10 cellular contexts compared by ENCODE assay signal in the genomic region with DNA sequence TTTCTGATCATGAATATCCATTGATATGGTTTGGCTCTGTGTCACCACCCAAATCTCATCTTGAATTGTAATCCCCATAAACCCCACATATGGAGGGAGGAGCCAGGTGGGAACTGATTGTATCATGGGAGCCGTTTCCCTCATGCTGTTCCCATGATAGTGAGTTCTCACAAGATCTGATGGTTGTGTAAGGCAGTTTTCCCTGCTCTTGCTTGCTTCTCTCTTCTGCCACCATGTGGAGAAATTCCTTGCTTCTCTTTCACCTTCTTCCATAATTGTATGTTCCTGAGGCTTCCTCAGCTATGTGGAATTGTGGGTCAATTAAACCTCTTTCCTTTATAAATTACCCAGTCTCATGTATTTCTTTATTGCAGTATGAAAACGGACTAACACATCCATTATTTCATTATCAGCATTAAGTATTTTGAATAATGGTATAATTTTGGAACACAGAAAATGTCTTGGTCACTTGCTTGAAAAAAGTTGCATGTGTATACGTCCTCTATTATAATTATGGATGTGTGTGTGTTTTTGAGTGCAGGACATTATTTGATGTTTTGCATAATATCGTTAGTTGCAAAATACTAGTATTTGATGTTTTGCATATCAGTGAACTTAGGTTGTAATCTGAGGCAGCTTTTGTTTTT.
DNase-seq lines count a peak whose midpoint lies in the region; ATAC-seq and TF ChIP-seq lines count a peak whose summit lies in the region.
"Had no signal": no experiment of that assay in that cellular context is flagged by ENCODE, and none has a peak within 500 bp of the region (broad histone marks: within the 10 kb centered on the region; RNA-seq: fewer than 3 reads in every experiment).

No MANE protein-coding gene starts in this region.

- H3K4me3 ChIP-seq in MM.1S (ENCODE audit: low read length) = no peak overlapping the region
- H3K4me3 ChIP-seq in mammary epithelial cell (replicated peaks in 1 of 3; ENCODE audit: insufficient read depth in 1 of 3, low read depth in 2 of 3, low read length in 3 of 3) = no peak overlapping the region
- H3K4me3 ChIP-seq in stomach = no peak overlapping the region
- H3K4me3 ChIP-seq: K562 had no signal

- WGBS in mammary epithelial cell (ENCODE audit: low coverage, missing lambda C conversion rate) = 37% methylated on average over 4 of the region's 4 CpGs
- WGBS in stomach, 5 donors = 56 to 60% (median 58%) methylated on average over 4 of the region's 4 CpGs

- no peaks in the 10 kb centered on the region for H3K9me2 ChIP-seq in MM.1S (replicated peaks; ENCODE audit: insufficient read depth, low read length)

- in situ Hi-C loops in mammary epithelial cell (cut with MboI; ENCODE audit: low sequenced_read_pairs in 2 of 2) = no loop called here

- no peak for TF ChIP-seq POLR2A in stomach (IDR thresholded peaks at IDR 0.05)

- H3K36me3 ChIP-seq in MM.1S (replicated peaks; ENCODE audit: insufficient read depth, low read length) (no peaks in the 10 kb centered on the region), mammary epithelial cell (ENCODE audit: insufficient read depth, low read length) (no peaks in the 10 kb centered on the region), stomach (no peaks in the 10 kb centered on the region)

- dilution Hi-C loops in mammary epithelial cell (cut with HindIII; ENCODE audit: low sequenced_read_pairs) = no loop called here

- no peaks in the 10 kb centered on the region for H3K9me3 ChIP-seq in MM.1S (replicated peaks; ENCODE audit: insufficient read depth, low read length)
- H3K9me3 ChIP-seq in mammary epithelial cell (replicated peaks; ENCODE audit: insufficient read depth, low read length) = no peaks in the 10 kb centered on the region
- H3K9me3 ChIP-seq in stomach = no peaks in the 10 kb centered on the region

- H3K79me2 ChIP-seq in MM.1S (ENCODE audit: low read length) (no peaks in the 10 kb centered on the region), mammary epithelial cell (ENCODE audit: insufficient read depth, low read length) (no peaks in the 10 kb centered on the region)

- no peak overlapping the region for H3K4me2 ChIP-seq in MM.1S (ENCODE audit: low read depth, low read length)
- no peak overlapping the region for H3K4me2 ChIP-seq in mammary epithelial cell (ENCODE audit: insufficient read depth, low read depth, low read length)

- H2AFZ ChIP-seq in MM.1S (ENCODE audit: low read length) (no peak overlapping the region), mammary epithelial cell (ENCODE audit: low read depth, low read length) (no peak overlapping the region)

- no peaks in the 10 kb centered on the region for H3F3A ChIP-seq in MM.1S (ENCODE audit: insufficient read depth, low read length)

- CTCF ChIA-PET in mammary epithelial cell (lab: Charles Lee; ENCODE audit: low non-redundant PET) = interaction anchor here (0.7 kb wide), 1 partner anchor 10 kb away, joined by 3 read pairs; no protein-coding TSS in a partner anchor

- H3K27ac ChIP-seq in MM.1S (ENCODE audit: low read length) (no peak overlapping the region), mammary epithelial cell (ENCODE audit: insufficient read depth, low read depth, low read length) (no peak overlapping the region), stomach (no peak overlapping the region)

- no peak for TF ChIP-seq EP300 in stomach (IDR thresholded peaks at IDR 0.05)

- no TSS peak for BruUV-seq in mammary epithelial cell (replicated peaks; lab: Mats Ljungman, UMichigan)

- H3K4me1 ChIP-seq in MM.1S (ENCODE audit: low read length) (no peaks in the 10 kb centered on the region), mammary epithelial cell (ENCODE audit: insufficient read depth, low read length) (no peaks in the 10 kb centered on the region), stomach (no peaks in the 10 kb centered on the region)

- no peak for ATAC-seq in HG02642 (IDR thresholded peaks at IDR 0.05; ENCODE audit: poor library complexity, unreplicated experiment)
- ATAC-seq: activated CD8-positive, alpha-beta memory T cell treated with anti-CD3 and anti-CD28 coated beads, Interleukin-2, amount 10 ng/mL, durations not matched to agents 7 days and 5 days; K562 had no signal

- TF ChIP-seq CTCF in MM.1S (IDR thresholded peaks at IDR 0.05; ENCODE audit: low read length) = peak; percentile 22; the same call in 1 of the 2 replicates
- peak; percentile 47 to 79 for TF ChIP-seq CTCF in mammary epithelial cell (conservative IDR thresholded peaks at IDR 0.05 in 1 of 2, IDR thresholded peaks at IDR 0.05 in 1 of 2; ENCODE audit: extremely low read depth in 1 of 2, insufficient read depth in 1 of 2, low read depth in 1 of 2, low read length in 2 of 2)
- TF ChIP-seq CTCF in stomach (IDR thresholded peaks at IDR 0.05) = peak in 1 of 7 experiments; percentile 11

- H4K20me1 ChIP-seq in MM.1S (ENCODE audit: insufficient read depth, low read length) (no peaks in the 10 kb centered on the region), mammary epithelial cell (ENCODE audit: insufficient read depth, low read length) (no peaks in the 10 kb centered on the region)

- intact Hi-C loops in mammary epithelial cell (cut with micrococcal nuclease) = loop anchor here (1.0 to 2.0 kb wide), 2 partner anchors 163 to 337 kb away; no protein-coding TSS in a partner anchor
- intact Hi-C loops in stomach (cut with DNase I; ENCODE audit: low total_unique reads) = no loop called here

- H3K9ac ChIP-seq in MM.1S (ENCODE audit: low read length) = no peak overlapping the region
- no peak overlapping the region for H3K9ac ChIP-seq in mammary epithelial cell (ENCODE audit: insufficient read depth, low read length)

- DNase-seq in EL (peak; percentile 42), MM.1S (no peak), mammary epithelial cell (peak; percentile 16), midbrain (lab: John Stamatoyannopoulos, UW) (peak; percentile 32), DMS79 treated with DMSO at 0.1 percent for 48 hours (lab: John Stamatoyannopoulos, UW) (no peak), islet precursor cell (no peak), stomach (no peak)
- DNase-seq: activated CD8-positive, alpha-beta memory T cell treated with anti-CD3 and anti-CD28 coated beads, Interleukin-2, amount 10 ng/mL, durations not matched to agents 7 days and 5 days had no signal

- H3K27me3 ChIP-seq in MM.1S (replicated peaks; ENCODE audit: insufficient read depth, low read length) (no peaks in the 10 kb centered on the region), mammary epithelial cell (ENCODE audit: insufficient read depth, low read length) (no peaks in the 10 kb centered on the region), stomach (no peaks in the 10 kb centered on the region)

Comparison
In these comparisons a context has a peak if more than half of its experiments do, and no peak if none do; other contexts are left out.
1. DNase-seq: peak in EL (single experiment), mammary epithelial cell (single experiment) and midbrain (single experiment); none in MM.1S (single experiment), DMS79 treated with DMSO at 0.1 percent for 48 hours (single experiment), islet precursor cell (single experiment) and stomach (single experiment).